ENCODE assay signal across 12 cellular contexts in the genomic region with DNA sequence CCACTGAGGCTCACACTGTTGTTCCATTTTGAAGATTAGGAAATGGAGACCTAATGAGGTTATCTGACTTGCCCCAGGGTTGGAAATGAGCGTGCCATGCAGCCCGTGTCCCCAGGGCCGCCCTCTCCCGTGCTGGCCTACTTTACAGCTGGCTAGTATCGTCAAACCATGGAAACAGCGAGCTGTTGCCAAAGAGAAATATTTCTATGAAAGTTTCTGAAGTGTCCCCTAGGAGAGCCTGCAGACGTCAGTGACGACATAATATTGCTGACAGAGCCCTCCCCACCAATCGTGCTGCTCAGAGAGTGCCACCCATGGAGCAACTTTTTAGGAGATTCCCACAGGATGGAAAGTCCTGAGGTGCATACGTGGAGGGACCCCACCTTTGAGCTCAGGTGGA. TPM values are rescaled to one million over a fixed set of nuclear protein-coding genes. Genes with fewer than 3 reads are reported as not detected.
DNase-seq lines count a peak whose midpoint lies in the region; FAIRE-seq and TF ChIP-seq lines count a peak whose summit lies in the region.
"Had no signal": no experiment of that assay in that cellular context is flagged by ENCODE, and none has a peak within 500 bp of the region (broad histone marks: within the 10 kb centered on the region; RNA-seq: fewer than 3 reads in every experiment).

No MANE protein-coding gene starts in this region.

- no peaks in the 10 kb centered on the region; the same call in 1 of the 2 replicates for H3K23me2 ChIP-seq in H1 (ENCODE audit: low read depth, low read length)

- H2BK20ac ChIP-seq in H1 (ENCODE audit: low read length): no peak overlapping the region

- 78% methylated on average over 10 of the region's 10 CpGs; no CpG with 5 or more reads in 1 of the 2 experiments for WGBS in H1 (ENCODE audit: extremely low coverage in 1 of 2, insufficient coverage in 1 of 2, insufficient read length in 1 of 2, insufficient replicate concordance in 2 of 2, low coverage in 1 of 2, low lambda C conversion rate in 2 of 2, missing lambda C conversion rate in 1 of 2), 2 experiments
- WGBS in liver: 20% methylated on average over 10 of the region's 10 CpGs

- H3K79me1 ChIP-seq in H1 (ENCODE audit: low read depth, low read length): no peaks in the 10 kb centered on the region

- H3K4ac ChIP-seq in H1 (replicated peaks; ENCODE audit: insufficient read length, low read depth, low read length): no peak overlapping the region

- TF ChIP-seq CTCF in H1 (IDR thresholded peaks at IDR 0.05; ENCODE audit: control extremely low read depth in 1 of 3, insufficient read depth in 1 of 3, low read depth in 1 of 3, low read length in 3 of 3) (no peak), liver (IDR thresholded peaks at IDR 0.05; ENCODE audit: low read depth, low read length, missing input control) (no peak), tibial artery (IDR thresholded peaks at IDR 0.05) (peak in 1 of 2 experiments; percentile 15), GM10266 (IDR thresholded peaks at IDR 0.05; ENCODE audit: control insufficient read depth, insufficient read depth, low read depth, missing control alignments) (no peak)

- no peak overlapping the region for H3K18ac ChIP-seq in H1 (ENCODE audit: extremely low read depth, low read length)

- H3K27me3 ChIP-seq in H1 (replicated peaks in 1 of 4; ENCODE audit: control insufficient read depth in 3 of 4, extremely low read depth in 1 of 4, insufficient read depth in 3 of 4, low read length in 3 of 4) (peaks cover 0 to 3% (median 1%) of the 10 kb centered on the region in 4 experiments; a peak in 2 of 7 replicates), liver (ENCODE audit: control insufficient read depth in 4 of 4, insufficient read depth in 4 of 4, low read length in 3 of 4) (no peaks in the 10 kb centered on the region), tibial artery (no peaks in the 10 kb centered on the region)

- TF ChIP-seq RAD21 in H1 (IDR thresholded peaks at IDR 0.05 in 1 of 2, conservative IDR thresholded peaks at IDR 0.05 in 1 of 2; ENCODE audit: low read depth in 2 of 2, low read length in 2 of 2): no peak
- TF ChIP-seq RAD21 in liver (IDR thresholded peaks at IDR 0.05): peak in 1 of 2 donors; percentile 19

- no peak overlapping the region for H4K5ac ChIP-seq in H1 (ENCODE audit: insufficient read length, low read depth, low read length)

- POLR2A ChIA-PET in H1 (lab: Charles Lee; ENCODE audit: partially characterized antibody): interaction anchor here (0.7 kb wide), 1 partner anchor 13 kb away, joined by 3 read pairs; no protein-coding TSS in a partner anchor

- no peak overlapping the region for H2BK120ac ChIP-seq in H1 (replicated peaks; ENCODE audit: low read depth, low read length)

- no peak overlapping the region for H3K27ac ChIP-seq in H1 (ENCODE audit: low read depth, low read length)
- peak overlapping the region; percentile 61 to 62 for H3K27ac ChIP-seq in liver (ENCODE audit: low read depth in 1 of 2, low read length in 2 of 2)
- H3K27ac ChIP-seq in tibial artery: peak overlapping the region; percentile 52 to 56
- H3K27ac ChIP-seq: 22Rv1, RWPE1 had no signal

- no peaks in the 10 kb centered on the region for H3K36me3 ChIP-seq in H1 (ENCODE audit: control insufficient read depth in 2 of 4, insufficient read depth in 4 of 4, low read length in 3 of 4)
- H3K36me3 ChIP-seq in liver (ENCODE audit: control insufficient read depth in 4 of 4, insufficient read depth in 3 of 4, low read depth in 1 of 4, low read length in 3 of 4): no peaks in the 10 kb centered on the region
- H3K36me3 ChIP-seq in tibial artery: no peaks in the 10 kb centered on the region

- no peak overlapping the region for H3K56ac ChIP-seq in H1 (replicated peaks; ENCODE audit: insufficient read length, low read depth, low read length)

- peak; percentile 59 for DNase-seq in DMS 273 (lab: John Stamatoyannopoulos, UW; ENCODE audit: unreplicated experiment)
- DNase-seq in DMS 273 treated with DMSO at 0.1 percent for 48 hours (lab: John Stamatoyannopoulos, UW): no peak
- no peak for DNase-seq in H1 (ENCODE audit: low read depth in 1 of 2, low spot score in 2 of 2)
- peak; percentile 45 to 83 for DNase-seq in tibial artery
- no peak for DNase-seq in iPS-NIHi11 (ENCODE audit: low spot score)
- DNase-seq in GM10266 (ENCODE audit: extremely low spot score): no peak
- no peak for DNase-seq in D341Med (ENCODE audit: low spot score)
- DNase-seq: activated naive CD4-positive, alpha-beta T cell treated with anti-CD3 and anti-CD28 coated beads for 36 hours; GOT3 had no signal

- H3K4me2 ChIP-seq in H1 (ENCODE audit: insufficient read depth in 1 of 2, low read depth in 2 of 2, low read length in 2 of 2): peak overlapping the region in 1 of 2 experiments; percentile 51; a peak in 1 of 4 replicates

- no peak overlapping the region for H3K4me3 ChIP-seq in H1 (ENCODE audit: extremely low read depth in 1 of 4, insufficient read depth in 2 of 4, low read depth in 3 of 4, low read length in 4 of 4)
- H3K4me3 ChIP-seq in liver (ENCODE audit: low read depth in 1 of 3, low read length in 3 of 3): no peak overlapping the region
- H3K4me3 ChIP-seq in tibial artery: no peak overlapping the region

- H4K20me1 ChIP-seq in H1 (replicated peaks in 1 of 2; ENCODE audit: control insufficient read depth in 1 of 2, insufficient read depth in 2 of 2, low read length in 2 of 2): no peaks in the 10 kb centered on the region

- no peak overlapping the region for H2BK15ac ChIP-seq in H1 (ENCODE audit: low read length)

- no peak overlapping the region for H4K91ac ChIP-seq in H1 (replicated peaks; ENCODE audit: insufficient read length, low read length)

- no peak overlapping the region for H3K23ac ChIP-seq in H1 (ENCODE audit: insufficient read length)

- no peak for FAIRE-seq in H1 (lab: Jason Lieb, UNC)

- no peak overlapping the region for H3K14ac ChIP-seq in H1 (ENCODE audit: insufficient read length)

- H3K4me1 ChIP-seq in H1 (replicated peaks in 1 of 4; ENCODE audit: control insufficient read depth in 3 of 4, insufficient read depth in 4 of 4, low read length in 3 of 4): peaks cover 6 to 12% (median 8%) of the 10 kb centered on the region in 4 experiments
- H3K4me1 ChIP-seq in liver (ENCODE audit: control insufficient read depth in 4 of 4, insufficient read depth in 4 of 4, low read length in 3 of 4): peaks cover 15 to 34% (median 26%) of the 10 kb centered on the region in 4 donors
- peaks cover 0 to 34% (median 23%) of the 10 kb centered on the region in 4 donors for H3K4me1 ChIP-seq in tibial artery

- no peaks in the 10 kb centered on the region for H3K79me2 ChIP-seq in H1 (ENCODE audit: control insufficient read depth in 1 of 2, insufficient read depth in 2 of 2, low read length in 2 of 2)

- no peak overlapping the region for H2BK12ac ChIP-seq in H1 (ENCODE audit: low read depth, low read length)

- H2BK5ac ChIP-seq in H1 (ENCODE audit: low read depth, low read length): peak overlapping the region; percentile 55; the same call in 1 of the 2 replicates

- H3K9ac ChIP-seq in H1 (replicated peaks in 1 of 4; ENCODE audit: extremely low read depth in 1 of 4, low read depth in 3 of 4, low read length in 3 of 4) (no peak overlapping the region), liver (ENCODE audit: low read depth in 1 of 2, low read length in 2 of 2) (no peak overlapping the region)

- TF ChIP-seq EP300 in H1 (IDR thresholded peaks at IDR 0.05; ENCODE audit: borderline replicate concordance in 1 of 2, low read depth in 2 of 2, low read length in 2 of 2): no peak

- CTCF ChIA-PET in H1 (lab: Charles Lee; ENCODE audit: partially characterized antibody): interaction anchor here (0.8 to 1.9 kb wide), 9 partner anchors 10 to 145 kb away, joined by 3 to 7 read pairs (median 4); no protein-coding TSS in a partner anchor

- H3K9me3 ChIP-seq in H1 (ENCODE audit: insufficient read depth in 2 of 2, low read depth in 1 of 2, low read length in 1 of 2) (no peaks in the 10 kb centered on the region), liver (ENCODE audit: control insufficient read depth in 4 of 4, low read length in 3 of 4) (no peaks in the 10 kb centered on the region), tibial artery (no peaks in the 10 kb centered on the region)

- no peak for TF ChIP-seq POLR2A in H1 (IDR thresholded peaks at IDR 0.05; ENCODE audit: control extremely low read depth in 1 of 2, low read depth in 2 of 2, low read length in 2 of 2)

- no peak overlapping the region for H2AK5ac ChIP-seq in H1 (ENCODE audit: low read depth, low read length)

- H2AFZ ChIP-seq in H1 (ENCODE audit: low read length): no peak overlapping the region

- H4K8ac ChIP-seq in H1 (ENCODE audit: extremely low read depth, insufficient read depth, low read length): no peak overlapping the region

- intact Hi-C loops in tibial artery (cut with DNase I; ENCODE audit: low total_unique reads): no loop called here

TF ChIP-seq in H1, 55 proteins besides CTCF, POLR2A, EP300 and RAD21 (continues in another document):
- TF ChIP-seq SAP30 (IDR thresholded peaks at IDR 0.05; ENCODE audit: insufficient read depth, insufficient replicate concordance, low read length) (no peak), TBP (IDR thresholded peaks at IDR 0.05; ENCODE audit: low read depth, low read length) (no peak), CBX8 (IDR thresholded peaks at IDR 0.05; ENCODE audit: borderline replicate concordance, low read depth, low read length) (no peak), TCF12 (IDR thresholded peaks at IDR 0.05; ENCODE audit: low read depth, low read length) (no peak), SP2 (IDR thresholded peaks at IDR 0.05; ENCODE audit: low read length) (no peak)

TF ChIP-seq in liver, 16 proteins besides CTCF, POLR2A, EP300 and RAD21 (continues in another document):
- TF ChIP-seq FOXA1 (IDR thresholded peaks at IDR 0.05) (no peak), JUND (IDR thresholded peaks at IDR 0.05) (peak; percentile 8 to 39), GABPA (IDR thresholded peaks at IDR 0.05 in 1 of 2, conservative IDR thresholded peaks at IDR 0.05 in 1 of 2) (no peak), SP1 (IDR thresholded peaks at IDR 0.05) (peak; percentile 57), RXRA (IDR thresholded peaks at IDR 0.05) (peak in 1 of 2 donors; percentile 51), TAF1 (conservative IDR thresholded peaks at IDR 0.05) (no peak)
- TF ChIP-seq, protein P1, sequence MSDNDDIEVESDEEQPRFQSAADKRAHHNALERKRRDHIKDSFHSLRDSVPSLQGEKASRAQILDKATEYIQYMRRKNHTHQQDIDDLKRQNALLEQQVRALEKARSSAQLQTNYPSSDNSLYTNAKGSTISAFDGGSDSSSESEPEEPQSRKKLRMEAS (IDR thresholded peaks at IDR 0.05): no peak

RNA-seq across cellular contexts. Expression of gene FAM174B, which starts 11.2 kb away (rescaled TPM):
- total RNA-seq in H1 (2021; fragmentation: NEBNext Ultra II Directional; extraction: Animal tissue kit (Norgen Biotek cat#: 25700)): 35.2 and 35.3 TPM in 2 replicates
- polyA plus RNA-seq in H1 (2011; rRNA removed): 9.3 and 10.1 TPM in 2 replicates
- polyA plus RNA-seq in H1 (2011; cell fraction: cytosol; rRNA removed): 9.7 TPM
- polyA plus RNA-seq in H1 (2011; cell fraction: nucleus; rRNA removed): 13.4 TPM
- polyA plus RNA-seq in H1 (2012, experiment 1 of 2): 21.5 to 31.3 TPM (median 28.3 TPM) in 4 replicates
- 15.9 TPM for polyA plus RNA-seq in H1 (2012, experiment 2 of 2)
- 20.3 TPM for polyA plus RNA-seq in H1 (2013, experiment 1 of 2)
- polyA plus RNA-seq in H1 (2013, experiment 2 of 2): 27.1 TPM
- polyA minus RNA-seq in H1 (2011; rRNA and poly(A)+ RNA removed): 24.5 and 32.5 TPM in 2 replicates
- polyA minus RNA-seq in H1 (2011; cell fraction: cytosol; rRNA and poly(A)+ RNA removed): 16.4 TPM
- polyA minus RNA-seq in H1 (2011; cell fraction: nucleus; rRNA and poly(A)+ RNA removed): 13.8 TPM
- total RNA-seq in liver: 1 to 10 TPM; 2.5 to 3.8 TPM
- 1 to 10 TPM; 3.7 to 4.5 TPM for polyA plus RNA-seq in liver

Comparison
In these comparisons a context has a peak if more than half of its experiments do, and no peak if none do; other contexts are left out.
1. DNase-seq: peak in DMS 273 (single experiment) and tibial artery (2 of 2); none in DMS 273 treated with DMSO at 0.1 percent for 48 hours (single experiment), H1 (0 of 2), iPS-NIHi11 (single experiment), GM10266 (single experiment) and D341Med (single experiment).